1 cellular context compared by ENCODE assay signal in the genomic region with DNA sequence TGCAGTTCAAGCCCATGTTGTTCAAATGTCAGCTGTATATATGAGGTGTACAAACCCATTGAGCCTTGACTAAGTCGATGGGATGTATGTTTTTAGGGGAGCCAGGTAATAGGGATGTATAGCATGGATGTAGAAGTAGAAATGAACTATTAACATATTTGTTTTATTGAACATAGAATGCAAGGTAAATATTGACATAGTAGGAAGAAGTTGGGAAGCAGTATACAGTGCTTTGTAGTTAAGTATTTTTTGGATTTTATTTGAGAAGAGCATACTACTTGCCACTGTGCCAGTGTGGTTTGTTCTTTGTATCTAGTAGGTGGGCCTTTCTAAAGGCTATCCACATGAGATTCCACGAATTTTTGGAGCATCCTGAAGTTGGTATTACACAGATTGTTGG.
TF ChIP-seq lines count a peak whose summit lies in the region.

No MANE protein-coding gene starts in this region.

TF ChIP-seq in IMR-90, 13 proteins besides CTCF, POLR2A, EP300 and RAD21:
- TF ChIP-seq SMC3 (IDR thresholded peaks at IDR 0.05; ENCODE audit: low read depth, low read length) = no peak
- no peak for TF ChIP-seq CEBPB (IDR thresholded peaks at IDR 0.05; ENCODE audit: low read depth, low read length)
- TF ChIP-seq RCOR1 (IDR thresholded peaks at IDR 0.05; ENCODE audit: insufficient replicate concordance, low read length) = no peak
- no peak for TF ChIP-seq FOS (IDR thresholded peaks at IDR 0.05; ENCODE audit: low read depth, low read length)
- no peak for TF ChIP-seq MAZ (IDR thresholded peaks at IDR 0.05; ENCODE audit: borderline replicate concordance, low read depth, low read length)
- TF ChIP-seq, protein P1, sequence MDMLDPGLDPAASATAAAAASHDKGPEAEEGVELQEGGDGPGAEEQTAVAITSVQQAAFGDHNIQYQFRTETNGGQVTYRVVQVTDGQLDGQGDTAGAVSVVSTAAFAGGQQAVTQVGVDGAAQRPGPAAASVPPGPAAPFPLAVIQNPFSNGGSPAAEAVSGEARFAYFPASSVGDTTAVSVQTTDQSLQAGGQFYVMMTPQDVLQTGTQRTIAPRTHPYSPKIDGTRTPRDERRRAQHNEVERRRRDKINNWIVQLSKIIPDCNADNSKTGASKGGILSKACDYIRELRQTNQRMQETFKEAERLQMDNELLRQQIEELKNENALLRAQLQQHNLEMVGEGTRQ (IDR thresholded peaks at IDR 0.05; ENCODE audit: low read depth, low read length) = no peak
- TF ChIP-seq BHLHE40 (IDR thresholded peaks at IDR 0.05; ENCODE audit: low read depth, low read length) = no peak
- no peak for TF ChIP-seq RFX5 (IDR thresholded peaks at IDR 0.05; ENCODE audit: low read depth, low read length)
